1 cellular context compared by ENCODE assay signal in the genomic region with DNA sequence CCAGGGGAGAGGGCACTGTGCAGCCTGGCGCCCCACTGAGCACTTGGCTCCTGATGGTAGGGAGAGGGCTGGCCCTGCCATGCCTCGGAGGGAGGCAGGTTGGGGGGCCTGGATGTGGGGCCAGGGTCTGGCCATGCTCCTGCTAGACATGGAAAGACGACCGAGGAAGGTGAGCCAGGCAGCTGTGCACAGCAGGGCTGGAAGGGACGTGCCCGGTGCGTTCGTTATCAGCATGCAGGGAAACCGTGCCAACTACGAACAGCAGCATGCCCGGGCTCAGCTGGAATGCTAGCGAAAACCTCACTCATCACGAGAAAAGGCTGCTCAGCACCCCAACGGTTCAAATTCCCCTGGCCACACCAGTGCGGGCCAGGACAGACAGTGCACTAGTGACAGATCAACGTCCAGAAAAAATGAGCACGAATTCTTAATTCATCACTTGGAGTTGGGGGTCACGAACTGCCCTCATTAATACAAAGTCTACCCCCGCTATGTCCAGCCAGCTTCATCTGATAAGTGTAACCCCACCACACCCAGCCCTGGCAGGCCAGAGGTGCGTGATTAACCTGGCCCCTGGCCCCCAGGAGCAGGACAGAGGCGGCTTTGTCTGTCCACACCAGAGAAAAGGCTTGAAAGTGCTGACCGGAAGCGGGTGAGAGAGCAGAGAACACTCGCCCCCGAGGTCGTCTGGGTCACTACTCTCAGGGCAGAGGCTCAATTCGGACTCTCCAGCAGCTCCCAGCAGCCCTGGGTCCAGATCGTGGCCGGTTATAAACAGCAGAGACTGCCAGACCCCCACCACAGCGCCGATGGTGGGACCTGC.
A peak's percentile ranks its signal among the peaks of the same experiment; 100 is the strongest.
TF ChIP-seq lines count a peak whose summit lies in the region.

No MANE protein-coding gene starts in this region.

TF ChIP-seq in HepG2, 621 proteins besides CTCF, POLR2A, EP300 and RAD21 (continued from another document and continues in another):
- TF ChIP-seq, protein P1, sequence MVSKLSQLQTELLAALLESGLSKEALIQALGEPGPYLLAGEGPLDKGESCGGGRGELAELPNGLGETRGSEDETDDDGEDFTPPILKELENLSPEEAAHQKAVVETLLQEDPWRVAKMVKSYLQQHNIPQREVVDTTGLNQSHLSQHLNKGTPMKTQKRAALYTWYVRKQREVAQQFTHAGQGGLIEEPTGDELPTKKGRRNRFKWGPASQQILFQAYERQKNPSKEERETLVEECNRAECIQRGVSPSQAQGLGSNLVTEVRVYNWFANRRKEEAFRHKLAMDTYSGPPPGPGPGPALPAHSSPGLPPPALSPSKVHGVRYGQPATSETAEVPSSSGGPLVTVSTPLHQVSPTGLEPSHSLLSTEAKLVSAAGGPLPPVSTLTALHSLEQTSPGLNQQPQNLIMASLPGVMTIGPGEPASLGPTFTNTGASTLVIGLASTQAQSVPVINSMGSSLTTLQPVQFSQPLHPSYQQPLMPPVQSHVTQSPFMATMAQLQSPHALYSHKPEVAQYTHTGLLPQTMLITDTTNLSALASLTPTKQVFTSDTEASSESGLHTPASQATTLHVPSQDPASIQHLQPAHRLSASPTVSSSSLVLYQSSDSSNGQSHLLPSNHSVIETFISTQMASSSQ (IDR thresholded peaks at IDR 0.05; ENCODE audit: low read depth) = 0 out of 2 replicates have a peak, but pooled peaks have one; percentile 40
- TF ChIP-seq, protein P1 (CRISPR knock-in tag; IDR thresholded peaks at IDR 0.05; ENCODE audit: borderline replicate concordance) = peak; percentile 50; the same call in 1 of the 2 replicates
- TF ChIP-seq SNAPC2 (CRISPR knock-in tag; IDR thresholded peaks at IDR 0.05) (peak; percentile 91), BHLHE40 (IDR thresholded peaks at IDR 0.05; ENCODE audit: low read length) (no peak), PHF8 (CRISPR knock-in tag; IDR thresholded peaks at IDR 0.05) (no peak), MIER3 (CRISPR knock-in tag; IDR thresholded peaks at IDR 0.05; ENCODE audit: borderline replicate concordance) (no peak), RBM39 (IDR thresholded peaks at IDR 0.05; ENCODE audit: low read depth, low read length, poor library complexity, severe bottlenecking) (peak; percentile 65), TAF15 (IDR thresholded peaks at IDR 0.05; ENCODE audit: low read depth, low read length, poor library complexity, severe bottlenecking) (no peak), REPIN1 (CRISPR knock-in tag; IDR thresholded peaks at IDR 0.05; ENCODE audit: borderline replicate concordance, low read depth) (peak; percentile 85), CHD4 (IDR thresholded peaks at IDR 0.05; ENCODE audit: borderline replicate concordance, low read length) (peak; percentile 49; the same call in 1 of the 2 replicates), FIP1L1 (IDR thresholded peaks at IDR 0.05; ENCODE audit: borderline replicate concordance, insufficient read depth, low read depth, low read length) (no peak), ZMYM2 (CRISPR knock-in tag; IDR thresholded peaks at IDR 0.05) (peak; percentile 82), CBFB (CRISPR knock-in tag; IDR thresholded peaks at IDR 0.05) (no peak), SMAD9 (CRISPR knock-in tag; IDR thresholded peaks at IDR 0.05) (no peak), NCOR1 (IDR thresholded peaks at IDR 0.05; ENCODE audit: borderline replicate concordance, low read length) (peak; percentile 92; the same call in 1 of the 2 replicates), FOSL2 (CRISPR knock-in tag; IDR thresholded peaks at IDR 0.05) (peak; percentile 63), TOE1 (CRISPR knock-in tag; IDR thresholded peaks at IDR 0.05) (no peak), KDM6A (CRISPR knock-in tag; IDR thresholded peaks at IDR 0.05; ENCODE audit: low read depth) (peak; percentile 63; the same call in 1 of the 2 replicates), IKZF1 (IDR thresholded peaks at IDR 0.05) (no peak), ERF (CRISPR knock-in tag; IDR thresholded peaks at IDR 0.05) (peak; percentile 91), NFIC (IDR thresholded peaks at IDR 0.05; ENCODE audit: low read length) (no peak), PHF5A (CRISPR knock-in tag; IDR thresholded peaks at IDR 0.05; ENCODE audit: low read depth, unreplicated experiment) (no peak), ZNF530 (CRISPR knock-in tag; IDR thresholded peaks at IDR 0.05; ENCODE audit: low read depth) (no peak), ZNF33B (CRISPR knock-in tag; IDR thresholded peaks at IDR 0.05) (no peak), GATA4 (IDR thresholded peaks at IDR 0.05; ENCODE audit: borderline replicate concordance, low read depth) (peak; percentile 69; the same call in 1 of the 2 replicates), ZNF883 (CRISPR knock-in tag; IDR thresholded peaks at IDR 0.05; ENCODE audit: not compliant biosample characterization) (no peak), DNMT3B (CRISPR knock-in tag; conservative IDR thresholded peaks at IDR 0.05) (no peak), FOXK1 (CRISPR knock-in tag; IDR thresholded peaks at IDR 0.05; ENCODE audit: borderline replicate concordance, low read depth) (peak; percentile 25; the same call in 1 of the 2 replicates), HHEX (CRISPR knock-in tag; IDR thresholded peaks at IDR 0.05) (no peak), ZIK1 (CRISPR knock-in tag; IDR thresholded peaks at IDR 0.05; ENCODE audit: borderline replicate concordance, low read depth) (no peak), HDAC2 (CRISPR knock-in tag; IDR thresholded peaks at IDR 0.05) (peak; percentile 84), NFIB (CRISPR knock-in tag; IDR thresholded peaks at IDR 0.05; ENCODE audit: borderline replicate concordance) (no peak), PCBP1 (IDR thresholded peaks at IDR 0.05; ENCODE audit: borderline replicate concordance, low read depth, low read length) (no peak), RFXANK (CRISPR knock-in tag; IDR thresholded peaks at IDR 0.05) (no peak), ZNF713 (CRISPR knock-in tag; IDR thresholded peaks at IDR 0.05) (no peak), U2AF1 (optimal IDR thresholded peaks at IDR 0.05; ENCODE audit: low read depth, low read length) (no peak), ZNF17 (CRISPR knock-in tag; IDR thresholded peaks at IDR 0.05) (no peak), ZFYVE20 (CRISPR knock-in tag; IDR thresholded peaks at IDR 0.05; ENCODE audit: borderline replicate concordance, low read depth) (no peak), CENPT (CRISPR knock-in tag; IDR thresholded peaks at IDR 0.05; ENCODE audit: low read depth) (no peak), ASH2L (IDR thresholded peaks at IDR 0.05; ENCODE audit: insufficient read length, low read depth, low read length) (peak; percentile 79), NFE2L2 (IDR thresholded peaks at IDR 0.05; ENCODE audit: low read length) (no peak), MAZ (IDR thresholded peaks at IDR 0.05; ENCODE audit: borderline replicate concordance, low read depth, low read length) (peak; percentile 21; the same call in 1 of the 2 replicates), MAZ (CRISPR knock-in tag; IDR thresholded peaks at IDR 0.05; ENCODE audit: low read depth) (peak; percentile 78), ZFP36 (IDR thresholded peaks at IDR 0.05; ENCODE audit: borderline replicate concordance, low read depth, low read length, partially characterized antibody) (no peak), BORCS8-MEF2B (CRISPR knock-in tag; IDR thresholded peaks at IDR 0.05) (peak; percentile 64)
- TF ChIP-seq, protein P2, sequence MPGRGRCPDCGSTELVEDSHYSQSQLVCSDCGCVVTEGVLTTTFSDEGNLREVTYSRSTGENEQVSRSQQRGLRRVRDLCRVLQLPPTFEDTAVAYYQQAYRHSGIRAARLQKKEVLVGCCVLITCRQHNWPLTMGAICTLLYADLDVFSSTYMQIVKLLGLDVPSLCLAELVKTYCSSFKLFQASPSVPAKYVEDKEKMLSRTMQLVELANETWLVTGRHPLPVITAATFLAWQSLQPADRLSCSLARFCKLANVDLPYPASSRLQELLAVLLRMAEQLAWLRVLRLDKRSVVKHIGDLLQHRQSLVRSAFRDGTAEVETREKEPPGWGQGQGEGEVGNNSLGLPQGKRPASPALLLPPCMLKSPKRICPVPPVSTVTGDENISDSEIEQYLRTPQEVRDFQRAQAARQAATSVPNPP (CRISPR knock-in tag; IDR thresholded peaks at IDR 0.05) = no peak
- TF ChIP-seq, protein P3, sequence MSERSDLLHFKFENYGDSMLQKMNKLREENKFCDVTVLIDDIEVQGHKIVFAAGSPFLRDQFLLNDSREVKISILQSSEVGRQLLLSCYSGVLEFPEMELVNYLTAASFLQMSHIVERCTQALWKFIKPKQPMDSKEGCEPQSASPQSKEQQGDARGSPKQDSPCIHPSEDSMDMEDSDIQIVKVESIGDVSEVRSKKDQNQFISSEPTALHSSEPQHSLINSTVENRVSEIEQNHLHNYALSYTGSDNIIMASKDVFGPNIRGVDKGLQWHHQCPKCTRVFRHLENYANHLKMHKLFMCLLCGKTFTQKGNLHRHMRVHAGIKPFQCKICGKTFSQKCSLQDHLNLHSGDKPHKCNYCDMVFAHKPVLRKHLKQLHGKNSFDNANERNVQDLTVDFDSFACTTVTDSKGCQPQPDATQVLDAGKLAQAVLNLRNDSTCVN (CRISPR knock-in tag; IDR thresholded peaks at IDR 0.05; ENCODE audit: borderline replicate concordance) = no peak
- TF ChIP-seq, protein P4, sequence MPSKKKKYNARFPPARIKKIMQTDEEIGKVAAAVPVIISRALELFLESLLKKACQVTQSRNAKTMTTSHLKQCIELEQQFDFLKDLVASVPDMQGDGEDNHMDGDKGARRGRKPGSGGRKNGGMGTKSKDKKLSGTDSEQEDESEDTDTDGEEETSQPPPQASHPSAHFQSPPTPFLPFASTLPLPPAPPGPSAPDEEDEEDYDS (CRISPR knock-in tag; IDR thresholded peaks at IDR 0.05) = peak; percentile 56; the same call in 1 of the 2 replicates
- TF ChIP-seq, protein P5, sequence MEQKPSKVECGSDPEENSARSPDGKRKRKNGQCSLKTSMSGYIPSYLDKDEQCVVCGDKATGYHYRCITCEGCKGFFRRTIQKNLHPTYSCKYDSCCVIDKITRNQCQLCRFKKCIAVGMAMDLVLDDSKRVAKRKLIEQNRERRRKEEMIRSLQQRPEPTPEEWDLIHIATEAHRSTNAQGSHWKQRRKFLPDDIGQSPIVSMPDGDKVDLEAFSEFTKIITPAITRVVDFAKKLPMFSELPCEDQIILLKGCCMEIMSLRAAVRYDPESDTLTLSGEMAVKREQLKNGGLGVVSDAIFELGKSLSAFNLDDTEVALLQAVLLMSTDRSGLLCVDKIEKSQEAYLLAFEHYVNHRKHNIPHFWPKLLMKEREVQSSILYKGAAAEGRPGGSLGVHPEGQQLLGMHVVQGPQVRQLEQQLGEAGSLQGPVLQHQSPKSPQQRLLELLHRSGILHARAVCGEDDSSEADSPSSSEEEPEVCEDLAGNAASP (CRISPR knock-in tag; IDR thresholded peaks at IDR 0.05; ENCODE audit: borderline replicate concordance) = peak; percentile 90; the same call in 1 of the 2 replicates
- TF ChIP-seq, protein P6, sequence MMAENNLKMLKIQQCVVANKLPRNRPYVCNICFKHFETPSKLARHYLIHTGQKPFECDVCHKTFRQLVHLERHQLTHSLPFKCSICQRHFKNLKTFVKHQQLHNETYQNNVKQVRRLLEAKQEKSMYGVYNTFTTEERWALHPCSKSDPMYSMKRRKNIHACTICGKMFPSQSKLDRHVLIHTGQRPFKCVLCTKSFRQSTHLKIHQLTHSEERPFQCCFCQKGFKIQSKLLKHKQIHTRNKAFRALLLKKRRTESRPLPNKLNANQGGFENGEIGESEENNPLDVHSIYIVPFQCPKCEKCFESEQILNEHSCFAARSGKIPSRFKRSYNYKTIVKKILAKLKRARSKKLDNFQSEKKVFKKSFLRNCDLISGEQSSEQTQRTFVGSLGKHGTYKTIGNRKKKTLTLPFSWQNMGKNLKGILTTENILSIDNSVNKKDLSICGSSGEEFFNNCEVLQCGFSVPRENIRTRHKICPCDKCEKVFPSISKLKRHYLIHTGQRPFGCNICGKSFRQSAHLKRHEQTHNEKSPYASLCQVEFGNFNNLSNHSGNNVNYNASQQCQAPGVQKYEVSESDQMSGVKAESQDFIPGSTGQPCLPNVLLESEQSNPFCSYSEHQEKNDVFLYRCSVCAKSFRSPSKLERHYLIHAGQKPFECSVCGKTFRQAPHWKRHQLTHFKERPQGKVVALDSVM (CRISPR knock-in tag; IDR thresholded peaks at IDR 0.05) = peak; percentile 62; the same call in 1 of the 2 replicates
- TF ChIP-seq, protein P7, sequence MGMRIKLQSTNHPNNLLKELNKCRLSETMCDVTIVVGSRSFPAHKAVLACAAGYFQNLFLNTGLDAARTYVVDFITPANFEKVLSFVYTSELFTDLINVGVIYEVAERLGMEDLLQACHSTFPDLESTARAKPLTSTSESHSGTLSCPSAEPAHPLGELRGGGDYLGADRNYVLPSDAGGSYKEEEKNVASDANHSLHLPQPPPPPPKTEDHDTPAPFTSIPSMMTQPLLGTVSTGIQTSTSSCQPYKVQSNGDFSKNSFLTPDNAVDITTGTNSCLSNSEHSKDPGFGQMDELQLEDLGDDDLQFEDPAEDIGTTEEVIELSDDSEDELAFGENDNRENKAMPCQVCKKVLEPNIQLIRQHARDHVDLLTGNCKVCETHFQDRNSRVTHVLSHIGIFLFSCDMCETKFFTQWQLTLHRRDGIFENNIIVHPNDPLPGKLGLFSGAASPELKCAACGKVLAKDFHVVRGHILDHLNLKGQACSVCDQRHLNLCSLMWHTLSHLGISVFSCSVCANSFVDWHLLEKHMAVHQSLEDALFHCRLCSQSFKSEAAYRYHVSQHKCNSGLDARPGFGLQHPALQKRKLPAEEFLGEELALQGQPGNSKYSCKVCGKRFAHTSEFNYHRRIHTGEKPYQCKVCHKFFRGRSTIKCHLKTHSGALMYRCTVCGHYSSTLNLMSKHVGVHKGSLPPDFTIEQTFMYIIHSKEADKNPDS (CRISPR knock-in tag; IDR thresholded peaks at IDR 0.05) = no peak
- TF ChIP-seq, protein P8, sequence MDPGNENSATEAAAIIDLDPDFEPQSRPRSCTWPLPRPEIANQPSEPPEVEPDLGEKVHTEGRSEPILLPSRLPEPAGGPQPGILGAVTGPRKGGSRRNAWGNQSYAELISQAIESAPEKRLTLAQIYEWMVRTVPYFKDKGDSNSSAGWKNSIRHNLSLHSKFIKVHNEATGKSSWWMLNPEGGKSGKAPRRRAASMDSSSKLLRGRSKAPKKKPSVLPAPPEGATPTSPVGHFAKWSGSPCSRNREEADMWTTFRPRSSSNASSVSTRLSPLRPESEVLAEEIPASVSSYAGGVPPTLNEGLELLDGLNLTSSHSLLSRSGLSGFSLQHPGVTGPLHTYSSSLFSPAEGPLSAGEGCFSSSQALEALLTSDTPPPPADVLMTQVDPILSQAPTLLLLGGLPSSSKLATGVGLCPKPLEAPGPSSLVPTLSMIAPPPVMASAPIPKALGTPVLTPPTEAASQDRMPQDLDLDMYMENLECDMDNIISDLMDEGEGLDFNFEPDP (CRISPR knock-in tag; conservative IDR thresholded peaks at IDR 0.05) = no peak
